Comparison of ENCODE assay signal across 10 cellular contexts in the genomic region with DNA sequence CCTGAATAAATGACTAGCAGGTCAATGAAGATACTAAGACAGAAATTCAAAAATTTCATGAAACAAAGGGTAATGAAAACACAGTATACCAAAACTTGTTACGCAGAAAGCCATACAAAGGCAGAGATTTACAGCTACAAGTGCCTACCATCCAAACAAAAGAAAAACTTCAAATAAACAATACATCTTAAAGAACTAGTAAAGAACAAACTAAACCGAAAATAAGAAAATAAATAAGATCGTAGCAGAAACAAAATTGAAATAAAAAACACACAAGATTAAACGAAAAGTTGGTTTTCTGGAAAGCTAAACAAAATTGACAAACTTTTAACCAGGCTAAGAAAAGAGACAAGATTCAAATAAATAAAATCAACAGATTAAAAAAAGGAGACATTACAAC. TPM values are rescaled to one million over a fixed set of nuclear protein-coding genes. Genes with fewer than 3 reads are reported as not detected.
DNase-seq lines count a peak whose midpoint lies in the region; ATAC-seq and TF ChIP-seq lines count a peak whose summit lies in the region.
"Not testable (repeated sequence)": the region's sequence is repeated elsewhere in the genome, so short reads cannot be mapped to it uniquely, and the experiment has no call there.
"Had no signal": no experiment of that assay in that cellular context is flagged by ENCODE, and none has a peak within 500 bp of the region (broad histone marks: within the 10 kb centered on the region; RNA-seq: fewer than 3 reads in every experiment).

No MANE protein-coding gene starts in this region.

- not testable (repeated sequence) for H2AFZ ChIP-seq in Karpas-422 (ENCODE audit: low read length)

- H3K4me2 ChIP-seq in Karpas-422 (ENCODE audit: low read depth, low read length, poor library complexity, severe bottlenecking) = peak overlapping the region; percentile 29

- not testable (repeated sequence) for H3K36me3 ChIP-seq in Karpas-422 (ENCODE audit: insufficient read depth, low read length)

- H3K27ac ChIP-seq in Karpas-422 (ENCODE audit: low read length) = not testable (repeated sequence)

- H3K27me3 Mint-ChIP-seq in activated T-cell treated with anti-CD3 and anti-CD28 coated beads, Interleukin-2, amount 50 U/mL, for 72 hours (ENCODE audit: low read depth); activated naive CD8-positive, alpha-beta T cell; glutamatergic neuron (ENCODE audit: unreplicated experiment); naive thymus-derived CD8-positive, alpha-beta T cell; neural crest cell (ENCODE audit: low read depth); type B pancreatic cell: not testable (repeated sequence)

- not testable (repeated sequence) for TF ChIP-seq CTCF in glutamatergic neuron (IDR thresholded peaks at IDR 0.05; ENCODE audit: partially characterized antibody, unreplicated experiment); neural crest cell (conservative IDR thresholded peaks at IDR 0.05); type B pancreatic cell (conservative IDR thresholded peaks at IDR 0.05)

- peaks cover 26% of the 10 kb centered on the region for H3K4me1 Mint-ChIP-seq in activated T-cell treated with anti-CD3 and anti-CD28 coated beads, Interleukin-2, amount 50 U/mL, for 72 hours (ENCODE audit: low read depth)
- H3K4me1 Mint-ChIP-seq in activated naive CD8-positive, alpha-beta T cell (ENCODE audit: low read depth) = peaks cover 27% of the 10 kb centered on the region
- H3K4me1 Mint-ChIP-seq in glutamatergic neuron (ENCODE audit: low read depth, unreplicated experiment); type B pancreatic cell (ENCODE audit: unreplicated experiment): not testable (repeated sequence)
- peaks cover 8 to 29% (median 23%) of the 10 kb centered on the region in 4 donors for H3K4me1 Mint-ChIP-seq in naive thymus-derived CD8-positive, alpha-beta T cell
- peaks cover 14% of the 10 kb centered on the region for H3K4me1 Mint-ChIP-seq in neural crest cell

- not testable (repeated sequence) for H3K4me3 ChIP-seq in Karpas-422 (ENCODE audit: low read length)

- H3K9me3 ChIP-seq in Karpas-422 (ENCODE audit: low read length) = not testable (repeated sequence)

- H3K79me2 ChIP-seq in Karpas-422 (ENCODE audit: low read length) = peaks cover 37% of the 10 kb centered on the region

- DNase-seq in Karpas-422; activated T-cell treated with anti-CD3 and anti-CD28 coated beads, Interleukin-2, amount 50 U/mL, for 72 hours; glutamatergic neuron; naive thymus-derived CD8-positive, alpha-beta T cell; neural crest cell (ENCODE audit: low read depth, low spot score); type B pancreatic cell (ENCODE audit: extremely low spot score, unreplicated experiment): not testable (repeated sequence)

- not testable (repeated sequence) for H3K36me3 Mint-ChIP-seq in activated T-cell treated with anti-CD3 and anti-CD28 coated beads, Interleukin-2, amount 50 U/mL, for 72 hours (ENCODE audit: insufficient read depth in 2 of 2); activated naive CD8-positive, alpha-beta T cell; glutamatergic neuron (ENCODE audit: unreplicated experiment); naive thymus-derived CD8-positive, alpha-beta T cell; neural crest cell (ENCODE audit: low read depth); type B pancreatic cell

- not testable (repeated sequence) for H3K9me2 ChIP-seq in Karpas-422 (replicated peaks; ENCODE audit: insufficient read depth, low read length)

- not testable (repeated sequence) for ATAC-seq in activated T-cell treated with anti-CD3 and anti-CD28 coated beads, Interleukin-2, amount 50 U/mL, for 72 hours (replicated peaks in 1 of 2); naive thymus-derived CD8-positive, alpha-beta T cell

- H3K27me3 ChIP-seq in Karpas-422 (ENCODE audit: low read length) = not testable (repeated sequence)

- not testable (repeated sequence) for H3K4me1 ChIP-seq in Karpas-422 (ENCODE audit: low read length)

- H3K9me3 Mint-ChIP-seq in activated T-cell treated with anti-CD3 and anti-CD28 coated beads, Interleukin-2, amount 50 U/mL, for 72 hours; activated naive CD8-positive, alpha-beta T cell (ENCODE audit: low read depth); glutamatergic neuron (ENCODE audit: unreplicated experiment); naive thymus-derived CD8-positive, alpha-beta T cell; neural crest cell; type B pancreatic cell: not testable (repeated sequence)

- H3K9ac ChIP-seq in Karpas-422 (ENCODE audit: low read length) = not testable (repeated sequence)

- POLR2A ChIA-PET in naive thymus-derived CD8-positive, alpha-beta T cell (lab: Charles Lee) = not testable (repeated sequence)

- not testable (repeated sequence) for H3K27ac Mint-ChIP-seq in activated T-cell treated with anti-CD3 and anti-CD28 coated beads, Interleukin-2, amount 50 U/mL, for 72 hours; activated naive CD8-positive, alpha-beta T cell; glutamatergic neuron (ENCODE audit: unreplicated experiment); naive thymus-derived CD8-positive, alpha-beta T cell; neural crest cell (ENCODE audit: unreplicated experiment); type B pancreatic cell

- H3K4me3 Mint-ChIP-seq in activated T-cell treated with anti-CD3 and anti-CD28 coated beads, Interleukin-2, amount 50 U/mL, for 72 hours = peak overlapping the region; percentile 1 to 78
- H3K4me3 Mint-ChIP-seq in activated naive CD8-positive, alpha-beta T cell = peak overlapping the region; percentile 64
- H3K4me3 Mint-ChIP-seq in glutamatergic neuron (ENCODE audit: unreplicated experiment) (peak overlapping the region; percentile 25), neural crest cell (peak overlapping the region; percentile 72), type B pancreatic cell (peak overlapping the region; percentile 67)
- H3K4me3 Mint-ChIP-seq in naive thymus-derived CD8-positive, alpha-beta T cell = peak overlapping the region in 8 of 10 donors; percentile 24 to 67 (median 51)

- H4K20me1 ChIP-seq in Karpas-422 (ENCODE audit: insufficient read depth, low read depth, low read length) = not testable (repeated sequence)

RNA-seq across cellular contexts. Expression of a gene that starts 51.5 kb away (rescaled TPM):
- total RNA-seq in Karpas-422 (2014; rRNA removed; shearing (Covaris generic); ENCODE audit: low replicate concordance) = not detected in 2 replicates
- total RNA-seq in activated T-cell treated with anti-CD3 and anti-CD28 coated beads, Interleukin-2, amount 50 U/mL, for 72 hours = not detected
- total RNA-seq in glutamatergic neuron (ENCODE audit: unreplicated experiment) (not detected), neural crest cell (not detected in 2 replicates), type B pancreatic cell (ENCODE audit: low replicate concordance) (not detected in 2 replicates)
- not detected for total RNA-seq in naive thymus-derived CD8-positive, alpha-beta T cell
- polyA plus RNA-seq in naive thymus-derived CD8-positive, alpha-beta T cell = not detected
- total RNA-seq: A673, Calu3, PC-3 had no signal
